ENCODE assay signal across 24 cellular contexts in the genomic region with DNA sequence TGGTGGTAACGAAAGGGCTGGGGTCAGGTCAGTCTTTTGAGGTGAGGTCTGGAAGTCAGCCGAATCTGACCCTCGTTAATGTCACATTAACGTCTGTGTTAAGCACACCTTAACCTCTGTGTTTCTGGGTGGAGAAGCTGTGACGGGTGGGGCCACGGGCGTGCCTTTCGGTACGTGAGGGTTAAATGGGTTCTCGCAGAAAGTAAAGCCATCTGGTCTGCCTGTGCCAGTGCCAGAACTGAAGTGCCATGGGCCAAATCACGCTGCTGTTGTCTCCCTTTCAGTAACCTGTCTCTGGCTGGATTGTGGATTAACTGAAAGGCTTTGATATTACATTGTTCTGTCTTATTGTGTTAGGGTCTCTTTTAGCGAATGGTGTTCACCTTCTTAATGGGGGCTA. TPM values are rescaled to one million over a fixed set of nuclear protein-coding genes. Genes with fewer than 3 reads are reported as not detected.
A peak's percentile ranks its signal among the peaks of the same experiment; 100 is the strongest.
DNase-seq lines count a peak whose midpoint lies in the region; ATAC-seq and TF ChIP-seq lines count a peak whose summit lies in the region.
"Had no signal": no experiment of that assay in that cellular context is flagged by ENCODE, and none has a peak within 500 bp of the region (broad histone marks: within the 10 kb centered on the region; RNA-seq: fewer than 3 reads in every experiment).

No MANE protein-coding gene starts in this region.

- POLR2A ChIA-PET in MCF 10A (lab: Yijun Ruan, JAX): interaction anchor here (0.6 to 2.1 kb wide), 3 partner anchors 14 to 537 kb away, joined by 3 to 6 read pairs (median 4); partner anchors contain the start of genes TAF5L and URB2

- TF ChIP-seq POLR2A in stomach (IDR thresholded peaks at IDR 0.05): no peak

- H3K4me3 Mint-ChIP-seq in neural crest cell: peak overlapping the region; percentile 12
- no peak overlapping the region for H3K4me3 Mint-ChIP-seq in MCF 10A (ENCODE audit: unreplicated experiment)
- H3K4me3 Mint-ChIP-seq: activated T-cell treated with anti-CD3 and anti-CD28 coated beads, Interleukin-2, amount 50 U/mL, for 72 hours; central memory CD8-positive, alpha-beta T cell had no signal

- no peaks in the 10 kb centered on the region for H3K9me3 ChIP-seq in stomach
- H3K9me3 ChIP-seq: BLaER1 treated with 17β-estradiol and CSF1 and Interleukin-3, amounts not matched to agents 10 nM and 100 nM; left lung; tibial nerve had no signal

- H3K9me3 Mint-ChIP-seq in neural crest cell (no peaks in the 10 kb centered on the region), MCF 10A (ENCODE audit: unreplicated experiment) (no peaks in the 10 kb centered on the region)
- H3K9me3 Mint-ChIP-seq: activated T-cell treated with anti-CD3 and anti-CD28 coated beads, Interleukin-2, amount 50 U/mL, for 72 hours; central memory CD8-positive, alpha-beta T cell; naive B cell had no signal

- peaks cover 11% of the 10 kb centered on the region for H3K4me1 Mint-ChIP-seq in neural crest cell
- H3K4me1 Mint-ChIP-seq in MCF 10A (ENCODE audit: insufficient read depth, unreplicated experiment): peaks cover 3% of the 10 kb centered on the region

- H3K4me3 ChIP-seq in stomach: no peak overlapping the region
- H3K4me3 ChIP-seq: BLaER1 treated with 17β-estradiol and CSF1 and Interleukin-3, amounts not matched to agents 10 nM and 100 nM; left lung; tibial nerve had no signal

- no TSS peak for BruUV-seq in MCF 10A (replicated peaks; lab: Mats Ljungman, UMichigan)

- TF ChIP-seq CTCF in neural crest cell (conservative IDR thresholded peaks at IDR 0.05) (no peak), stomach (IDR thresholded peaks at IDR 0.05) (no peak), MCF 10A (IDR thresholded peaks at IDR 0.05; ENCODE audit: unreplicated experiment) (no peak)

- CTCF ChIA-PET in MCF 10A (lab: Yijun Ruan, JAX): no interaction called here

- ATAC-seq in HG03460 (IDR thresholded peaks at IDR 0.05; ENCODE audit: unreplicated experiment): no peak
- ATAC-seq: activated T-cell treated with anti-CD3 and anti-CD28 coated beads, Interleukin-2, amount 50 U/mL, for 72 hours; left lung had no signal

- H3K36me3 Mint-ChIP-seq in neural crest cell (ENCODE audit: low read depth) (peaks cover 4% of the 10 kb centered on the region), MCF 10A (ENCODE audit: insufficient read depth, unreplicated experiment) (peaks cover 91% of the 10 kb centered on the region)

- no peak overlapping the region for H3K27ac Mint-ChIP-seq in neural crest cell (ENCODE audit: unreplicated experiment)
- H3K27ac Mint-ChIP-seq in MCF 10A (ENCODE audit: low read depth, unreplicated experiment): no peak overlapping the region
- H3K27ac Mint-ChIP-seq: activated T-cell treated with anti-CD3 and anti-CD28 coated beads, Interleukin-2, amount 50 U/mL, for 72 hours; naive B cell had no signal

- H3K27me3 Mint-ChIP-seq in neural crest cell (ENCODE audit: low read depth) (no peaks in the 10 kb centered on the region), MCF 10A (ENCODE audit: insufficient read depth, unreplicated experiment) (no peaks in the 10 kb centered on the region)
- H3K27me3 Mint-ChIP-seq: central memory CD8-positive, alpha-beta T cell; naive B cell had no signal

- DNase-seq in D341Med (ENCODE audit: low spot score) (peak; percentile 81), DMS 273 treated with DMSO at 0.1 percent for 48 hours (lab: John Stamatoyannopoulos, UW) (peak; percentile 52), NCI-H69 (lab: John Stamatoyannopoulos, UW) (peak; percentile 78), neural crest cell (ENCODE audit: low read depth, low spot score) (no peak), stomach (no peak), MCF 10A (ENCODE audit: unreplicated experiment) (no peak)
- DNase-seq: activated CD4-positive, alpha-beta T cell treated with anti-CD3 and anti-CD28 coated beads for 48 hours; activated naive CD4-positive, alpha-beta T cell; activated T-cell treated with anti-CD3 and anti-CD28 coated beads, Interleukin-2, amount 50 U/mL, for 72 hours; DND-41; HCEC 1CT; hypothalamus; left lung; naive B cell; NCI-H146; NCI-H345; nucleus accumbens; SHP77 treated with DMSO at 0.1 percent for 48 hours had no signal

- WGBS in stomach, 5 donors: 70 to 91% (median 83%) methylated on average over 12 of the region's 12 CpGs

- H3K4me1 ChIP-seq in stomach: no peaks in the 10 kb centered on the region
- H3K4me1 ChIP-seq: left lung had no signal

- no peaks in the 10 kb centered on the region for H3K27me3 ChIP-seq in stomach
- H3K27me3 ChIP-seq: BLaER1 treated with 17β-estradiol and CSF1 and Interleukin-3, amounts not matched to agents 10 nM and 100 nM; left lung; tibial nerve had no signal

- intact Hi-C loops in stomach (cut with DNase I; ENCODE audit: low total_unique reads) (no loop called here), MCF 10A (cut with micrococcal nuclease) (no loop called here)

- no peak for TF ChIP-seq EP300 in stomach (IDR thresholded peaks at IDR 0.05)

- peaks cover 47 to 77% (median 66%) of the 10 kb centered on the region in 4 donors for H3K36me3 ChIP-seq in stomach

- H3K27ac ChIP-seq in stomach: no peak overlapping the region
- H3K27ac ChIP-seq: BLaER1 treated with 17β-estradiol and CSF1 and Interleukin-3, amounts not matched to agents 10 nM and 100 nM; HL-60; left lung; tibial nerve; VCaP had no signal

RNA-seq across cellular contexts. Expression of gene URB2, which starts 14.4 kb away (rescaled TPM):
- total RNA-seq in neural crest cell (25.9 and 27.1 TPM in 2 replicates), stomach (10 to 100 TPM in 2 of 5 donors, 1 to 10 TPM in 2, not detected in 1; 4.1 to 16.8 (median 8.5) TPM), MCF 10A (2022) (25.8 and 35.5 TPM in 2 replicates)
- polyA plus RNA-seq in stomach: 1 to 10 TPM; 1.5 to 1.7 (median 1.5) TPM

RNA-seq across cellular contexts. Expression of gene TAF5L, which starts 14.5 kb away (rescaled TPM):
- total RNA-seq in neural crest cell: 29.4 and 29.7 TPM in 2 replicates
- 10 to 100 TPM in 3 of 5 donors, 1 to 10 TPM in 1, under 1 TPM in 1; 0.29 to 33.8 (median 18.4) TPM for total RNA-seq in stomach
- polyA plus RNA-seq in stomach: 1 to 10 TPM; 5.9 to 9.5 (median 8.2) TPM
- total RNA-seq in MCF 10A (2022): 31.8 and 37.6 TPM in 2 replicates

Comparison
In these comparisons a context has a peak if more than half of its experiments do, and no peak if none do; other contexts are left out.
1. DNase-seq: peak in D341Med (single experiment), DMS 273 treated with DMSO at 0.1 percent for 48 hours (single experiment) and NCI-H69 (single experiment); none in neural crest cell (single experiment), stomach (single experiment) and MCF 10A (single experiment).